In the genomic region with DNA sequence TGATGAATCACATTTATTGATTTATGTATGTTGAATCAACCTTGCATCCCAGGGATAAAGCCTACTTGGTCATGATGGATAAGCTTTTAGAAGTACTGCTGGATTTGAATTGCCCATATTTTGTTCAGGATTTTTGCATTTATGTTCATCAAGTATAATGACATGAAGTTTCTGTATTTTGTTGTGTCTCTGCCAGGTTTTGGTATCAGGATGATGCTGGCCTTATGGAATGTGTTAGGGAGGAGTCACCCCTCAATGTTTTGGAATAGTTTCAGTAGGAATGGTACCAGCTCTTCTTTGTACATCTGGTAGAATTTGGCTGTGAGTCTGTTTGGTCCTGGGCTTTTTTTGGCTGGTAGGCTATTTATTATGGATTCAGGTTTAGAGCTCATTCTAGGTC, we compare ENCODE assay signal across 29 cellular contexts.
A peak's percentile ranks its signal among the peaks of the same experiment; 100 is the strongest.
DNase-seq lines count a peak whose midpoint lies in the region; ATAC-seq, FAIRE-seq and TF ChIP-seq lines count a peak whose summit lies in the region.
"Had no signal": no experiment of that assay in that cellular context is flagged by ENCODE, and none has a peak within 500 bp of the region (broad histone marks: within the 10 kb centered on the region; RNA-seq: fewer than 3 reads in every experiment).

No MANE protein-coding gene starts in this region.

- no peak overlapping the region for H3K27ac ChIP-seq in mammary epithelial cell (ENCODE audit: insufficient read depth, low read depth, low read length)
- no peak overlapping the region for H3K27ac ChIP-seq in K562 (ENCODE audit: extremely low read depth, low read depth, low read length)
- H3K27ac ChIP-seq: A549, body of pancreas, epithelial cell of prostate, hepatocyte, upper lobe of right lung had no signal

- TF ChIP-seq CTCF in MCF 10A (IDR thresholded peaks at IDR 0.05; ENCODE audit: unreplicated experiment) = no peak
- TF ChIP-seq CTCF in mammary epithelial cell (conservative IDR thresholded peaks at IDR 0.05 in 1 of 2, IDR thresholded peaks at IDR 0.05 in 1 of 2; ENCODE audit: extremely low read depth in 1 of 2, insufficient read depth in 1 of 2, low read depth in 1 of 2, low read length in 2 of 2) = no peak
- TF ChIP-seq CTCF in K562 (IDR thresholded peaks at IDR 0.05 in 2 of 3, conservative IDR thresholded peaks at IDR 0.05 in 1 of 3; ENCODE audit: insufficient read depth in 2 of 3, low read depth in 1 of 3, low read length in 3 of 3) = no peak

- no peak overlapping the region for H3K4me3 Mint-ChIP-seq in MCF 10A (ENCODE audit: unreplicated experiment)
- no peak overlapping the region for H3K4me3 Mint-ChIP-seq in activated CD4-positive, alpha-beta T cell treated with anti-CD3 and anti-CD28 coated beads, Interleukin-2, amount 10 ng/mL, durations not matched to agents 7 days and 5 days
- H3K4me3 Mint-ChIP-seq: activated naive CD8-positive, alpha-beta T cell had no signal

- CTCF ChIA-PET in MCF 10A (lab: Yijun Ruan, JAX) (interaction anchor here (0.7 to 1.2 kb wide), 3 partner anchors 13 to 46 kb away, joined by 4 to 5 read pairs (median 4); no protein-coding TSS in a partner anchor), mammary epithelial cell (lab: Charles Lee; ENCODE audit: low non-redundant PET) (no interaction called here), K562 (lab: Yijun Ruan, JAX; ENCODE audit: low intra/inter-chr PET ratio) (interaction anchor here (0.6 kb wide), 1 partner anchor 145 kb away, joined by 3 read pairs; no protein-coding TSS in a partner anchor)
- CTCF ChIA-PET in activated CD4-positive, alpha-beta T cell treated with anti-CD3 and anti-CD28 coated beads, Interleukin-2, amount 10 ng/mL, durations not matched to agents 7 days and 5 days (lab: Charles Lee) = no interaction called here

- H3K4me1 ChIP-seq in mammary epithelial cell (ENCODE audit: insufficient read depth, low read length) (no peaks in the 10 kb centered on the region), K562 (replicated peaks in 1 of 2; ENCODE audit: control insufficient read depth in 2 of 2, insufficient read depth in 2 of 2, low read length in 2 of 2) (no peaks in the 10 kb centered on the region)
- H3K4me1 ChIP-seq: A549, BE2C, body of pancreas, upper lobe of right lung had no signal

- TF ChIP-seq POLR2A in K562 (conservative IDR thresholded peaks at IDR 0.05) = no peak

- H3K27ac Mint-ChIP-seq in MCF 10A (ENCODE audit: low read depth, unreplicated experiment) = no peak overlapping the region
- no peak overlapping the region for H3K27ac Mint-ChIP-seq in activated CD4-positive, alpha-beta T cell treated with anti-CD3 and anti-CD28 coated beads, Interleukin-2, amount 10 ng/mL, durations not matched to agents 7 days and 5 days
- H3K27ac Mint-ChIP-seq: activated B cell treated with CpG ODN at 0.5 μM for 24 hours; activated naive CD8-positive, alpha-beta T cell had no signal

- dilution Hi-C loops in mammary epithelial cell (cut with HindIII; ENCODE audit: low sequenced_read_pairs) = no loop called here

- H2AFZ ChIP-seq in mammary epithelial cell (ENCODE audit: low read depth, low read length) (no peak overlapping the region), K562 (ENCODE audit: low read depth, low read length) (no peak overlapping the region)
- H2AFZ ChIP-seq: hepatocyte had no signal

- H3K36me3 Mint-ChIP-seq in MCF 10A (ENCODE audit: insufficient read depth, unreplicated experiment) = no peaks in the 10 kb centered on the region
- H3K36me3 Mint-ChIP-seq in activated CD4-positive, alpha-beta T cell treated with anti-CD3 and anti-CD28 coated beads, Interleukin-2, amount 10 ng/mL, durations not matched to agents 7 days and 5 days (ENCODE audit: low read depth) = no peaks in the 10 kb centered on the region
- H3K36me3 Mint-ChIP-seq: activated naive CD8-positive, alpha-beta T cell had no signal

- H3K4me2 ChIP-seq in mammary epithelial cell (ENCODE audit: insufficient read depth, low read depth, low read length) = no peak overlapping the region
- no peak overlapping the region for H3K4me2 ChIP-seq in K562 (ENCODE audit: insufficient read depth, low read length)
- H3K4me2 ChIP-seq: A549, hepatocyte had no signal

- H3K27me3 ChIP-seq in mammary epithelial cell (ENCODE audit: insufficient read depth, low read length) (no peaks in the 10 kb centered on the region), K562 (ENCODE audit: control insufficient read depth in 2 of 2, insufficient read depth in 2 of 2, low read length in 2 of 2) (no peaks in the 10 kb centered on the region)
- H3K27me3 ChIP-seq: BE2C, body of pancreas, hepatocyte, upper lobe of right lung had no signal

- no peaks in the 10 kb centered on the region for H3K36me3 ChIP-seq in mammary epithelial cell (ENCODE audit: insufficient read depth, low read length)
- no peaks in the 10 kb centered on the region for H3K36me3 ChIP-seq in K562 (ENCODE audit: control insufficient read depth, insufficient read depth, low read length)
- H3K36me3 ChIP-seq: BE2C, upper lobe of right lung had no signal

- H3K9ac ChIP-seq in mammary epithelial cell (ENCODE audit: insufficient read depth, low read length) = no peak overlapping the region
- H3K9ac ChIP-seq in K562 (ENCODE audit: insufficient read depth in 1 of 2, low read depth in 2 of 2, low read length in 2 of 2) = no peak overlapping the region

- H3K9me3 ChIP-seq in mammary epithelial cell (replicated peaks; ENCODE audit: insufficient read depth, low read length) (no peaks in the 10 kb centered on the region), K562 (replicated peaks; ENCODE audit: control insufficient read depth, insufficient read depth, low read depth, low read length) (no peaks in the 10 kb centered on the region)
- H3K9me3 ChIP-seq: A549, BE2C, body of pancreas, upper lobe of right lung had no signal

- H3K4me3 ChIP-seq in mammary epithelial cell (replicated peaks in 1 of 3; ENCODE audit: insufficient read depth in 1 of 3, low read depth in 2 of 3, low read length in 3 of 3) (no peak overlapping the region), K562 (no peak overlapping the region)
- H3K4me3 ChIP-seq: A549, body of pancreas, hepatocyte, upper lobe of right lung had no signal

- H3K27me3 Mint-ChIP-seq in MCF 10A (ENCODE audit: insufficient read depth, unreplicated experiment) = no peaks in the 10 kb centered on the region
- H3K27me3 Mint-ChIP-seq in activated CD4-positive, alpha-beta T cell treated with anti-CD3 and anti-CD28 coated beads, Interleukin-2, amount 10 ng/mL, durations not matched to agents 7 days and 5 days = no peaks in the 10 kb centered on the region
- H3K27me3 Mint-ChIP-seq: activated B cell treated with CpG ODN at 0.5 μM for 24 hours; activated naive CD8-positive, alpha-beta T cell had no signal

- no peaks in the 10 kb centered on the region for H3K9me3 Mint-ChIP-seq in MCF 10A (ENCODE audit: unreplicated experiment)
- H3K9me3 Mint-ChIP-seq in activated CD4-positive, alpha-beta T cell treated with anti-CD3 and anti-CD28 coated beads, Interleukin-2, amount 10 ng/mL, durations not matched to agents 7 days and 5 days = no peaks in the 10 kb centered on the region
- H3K9me3 Mint-ChIP-seq: activated B cell treated with CpG ODN at 0.5 μM for 24 hours had no signal

- POLR2A ChIA-PET in MCF 10A (lab: Yijun Ruan, JAX) = interaction anchor here (1.5 kb wide), 1 partner anchor 12 kb away, joined by 3 read pairs; no protein-coding TSS in a partner anchor
- POLR2A ChIA-PET in K562 (lab: Yijun Ruan, JAX) = interaction anchor here (1.6 kb wide), 1 partner anchor 30 kb away, joined by 3 read pairs; no protein-coding TSS in a partner anchor
- POLR2A ChIA-PET in activated CD4-positive, alpha-beta T cell treated with anti-CD3 and anti-CD28 coated beads, Interleukin-2, amount 10 ng/mL, durations not matched to agents 7 days and 5 days (lab: Charles Lee) = no interaction called here

- no peak for TF ChIP-seq EP300 in K562 (IDR thresholded peaks at IDR 0.05; ENCODE audit: low read length)

- TF ChIP-seq RAD21 in K562 (CRISPR knock-in tag; conservative IDR thresholded peaks at IDR 0.05 in 1 of 2, IDR thresholded peaks at IDR 0.05 in 1 of 2) = no peak

- peaks cover 19% of the 10 kb centered on the region for H3K4me1 Mint-ChIP-seq in MCF 10A (ENCODE audit: insufficient read depth, unreplicated experiment)
- no peaks in the 10 kb centered on the region for H3K4me1 Mint-ChIP-seq in activated CD4-positive, alpha-beta T cell treated with anti-CD3 and anti-CD28 coated beads, Interleukin-2, amount 10 ng/mL, durations not matched to agents 7 days and 5 days

- BruUV-seq in MCF 10A (replicated peaks; lab: Mats Ljungman, UMichigan) (no TSS peak), mammary epithelial cell (replicated peaks; lab: Mats Ljungman, UMichigan) (no TSS peak), K562 (replicated peaks; lab: Mats Ljungman, UMichigan) (TSS peak; percentile 12)

- no peaks in the 10 kb centered on the region for H3K79me2 ChIP-seq in mammary epithelial cell (ENCODE audit: insufficient read depth, low read length)
- peaks cover 66% of the 10 kb centered on the region for H3K79me2 ChIP-seq in K562 (ENCODE audit: control insufficient read depth, insufficient read depth, low read length)
- H3K79me2 ChIP-seq: hepatocyte had no signal

- peak; percentile 37 for DNase-seq in MCF 10A (ENCODE audit: unreplicated experiment)
- no peak for DNase-seq in mammary epithelial cell
- peak; percentile 56 for DNase-seq in NCI-H446 treated with DMSO at 0.1 percent for 48 hours (lab: John Stamatoyannopoulos, UW)
- DNase-seq in K562 (ENCODE audit: extremely low read depth in 1 of 4, low spot score in 3 of 4) = no peak
- no peak for DNase-seq in NCI-H510A (lab: John Stamatoyannopoulos, UW)
- DNase-seq in AML-193 (lab: John Stamatoyannopoulos, UW) = no peak
- no peak for DNase-seq in activated CD4-positive, alpha-beta T cell treated with anti-CD3 and anti-CD28 coated beads, Interleukin-2, amount 10 ng/mL, durations not matched to agents 7 days and 5 days
- DNase-seq: activated B cell treated with CpG ODN at 0.5 μM for 24 hours; activated CD4-positive, alpha-beta T cell treated with anti-CD3 and anti-CD28 coated beads, Interleukin-2, amount 50 U/mL, for 4 hours; BE2C; body of pancreas; DND-41; foreskin melanocyte; left colon; mesenchymal stem cell; NCI-H1105; NCI-H1930; NCI-H82; nucleus accumbens; OCI-M1; Right ventricle myocardium superior; T-helper 9 cell; upper lobe of right lung had no signal

- no peak for ATAC-seq in K562
- no peak for ATAC-seq in HG02840 (IDR thresholded peaks at IDR 0.05; ENCODE audit: low FRiP score, unreplicated experiment)
- ATAC-seq: A549, body of pancreas, left colon, upper lobe of right lung had no signal

- no peaks in the 10 kb centered on the region for H3K9me1 ChIP-seq in K562 (ENCODE audit: control insufficient read depth, insufficient read depth, low read length)

- no peak for FAIRE-seq in K562 (lab: Jason Lieb, UNC)
- FAIRE-seq: A549, GM12892 had no signal

- in situ Hi-C loops in mammary epithelial cell (cut with MboI; ENCODE audit: low sequenced_read_pairs in 2 of 2) (no loop called here), K562 (cut with MboI) (no loop called here)

- intact Hi-C loops in MCF 10A (cut with micrococcal nuclease) = no loop called here
- intact Hi-C loops in mammary epithelial cell (cut with micrococcal nuclease) = no loop called here
- intact Hi-C loops in K562 (cut with micrococcal nuclease) = no loop called here

- H4K20me1 ChIP-seq in mammary epithelial cell (ENCODE audit: insufficient read depth, low read length) (no peaks in the 10 kb centered on the region), K562 (replicated peaks; ENCODE audit: control insufficient read depth, insufficient read depth, low read length) (no peaks in the 10 kb centered on the region)

Comparison
In these comparisons a context has a peak if more than half of its experiments do, and no peak if none do; other contexts are left out.
1. DNase-seq: peak in MCF 10A (single experiment) and NCI-H446 treated with DMSO at 0.1 percent for 48 hours (single experiment); none in mammary epithelial cell (single experiment), K562 (0 of 4), NCI-H510A (single experiment), AML-193 (0 of 2) and activated CD4-positive, alpha-beta T cell treated with anti-CD3 and anti-CD28 coated beads, Interleukin-2, amount 10 ng/mL, durations not matched to agents 7 days and 5 days (single experiment).
2. CTCF ChIA-PET loops: an anchor here in MCF 10A (0.7 to 1.2 kb wide) and K562 (0.6 kb wide); none called in mammary epithelial cell and activated CD4-positive, alpha-beta T cell treated with anti-CD3 and anti-CD28 coated beads, Interleukin-2, amount 10 ng/mL, durations not matched to agents 7 days and 5 days.